ENCODE assay signal across 10 cellular contexts in genomic region chr18:9742588-9743131, GRCh38. TPM values are rescaled to one million over a fixed set of nuclear protein-coding genes. Genes with fewer than 3 reads are reported as not detected.
DNase-seq lines count a peak whose midpoint lies in the region; ATAC-seq, FAIRE-seq and TF ChIP-seq lines count a peak whose summit lies in the region.
"Had no signal": no experiment of that assay in that cellular context is flagged by ENCODE, and none has a peak within 500 bp of the region (broad histone marks: within the 10 kb centered on the region; RNA-seq: fewer than 3 reads in every experiment).

No MANE protein-coding gene starts in this region.

- no peak overlapping the region for H3K4me3 Mint-ChIP-seq in activated naive CD8-positive, alpha-beta T cell treated with anti-CD3 and anti-CD28 coated beads for 36 hours

- H3K4me3 ChIP-seq in epithelial cell of proximal tubule (ENCODE audit: low read depth, low read length) (no peak overlapping the region), vagina (peak overlapping the region; percentile 9 to 11)

- no peak for FAIRE-seq in GM12891 (lab: Jason Lieb, UNC)
- FAIRE-seq: colon had no signal

- TF ChIP-seq CTCF in epithelial cell of proximal tubule (conservative IDR thresholded peaks at IDR 0.05; ENCODE audit: low read depth, low read length) (no peak), vagina (IDR thresholded peaks at IDR 0.05) (no peak)

- no peaks in the 10 kb centered on the region for H3K9me3 ChIP-seq in vagina

- H3K27ac ChIP-seq in vagina: peak overlapping the region; percentile 65

- H3K27ac Mint-ChIP-seq in activated naive CD8-positive, alpha-beta T cell treated with anti-CD3 and anti-CD28 coated beads for 36 hours: no peak overlapping the region

- H3K9me3 Mint-ChIP-seq in activated naive CD8-positive, alpha-beta T cell treated with anti-CD3 and anti-CD28 coated beads for 36 hours: no peaks in the 10 kb centered on the region

- peaks cover 42% of the 10 kb centered on the region for H3K4me1 ChIP-seq in vagina

- no peaks in the 10 kb centered on the region for H3K36me3 Mint-ChIP-seq in activated naive CD8-positive, alpha-beta T cell treated with anti-CD3 and anti-CD28 coated beads for 36 hours

- TF ChIP-seq POLR2A in vagina (IDR thresholded peaks at IDR 0.05): no peak
- no peak for TF ChIP-seq POLR2A in GM12891 (IDR thresholded peaks at IDR 0.05; ENCODE audit: low read depth, low read length)

- ATAC-seq in Right ventricle myocardium inferior: peak; percentile 59

- DNase-seq in Right ventricle myocardium inferior (ENCODE audit: missing footprints): no peak
- no peak for DNase-seq in cardiac septum (ENCODE audit: low spot score)
- DNase-seq in epithelial cell of proximal tubule (ENCODE audit: low read depth): peak; percentile 27
- peak; percentile 72 for DNase-seq in midbrain (lab: John Stamatoyannopoulos, UW)
- no peak for DNase-seq in vagina (ENCODE audit: extremely low spot score in 2 of 2)
- no peak for DNase-seq in activated naive CD8-positive, alpha-beta T cell treated with anti-CD3 and anti-CD28 coated beads for 36 hours
- DNase-seq in 8988T: no peak
- no peak for DNase-seq in GM12891 (ENCODE audit: insufficient read length, low spot score)
- DNase-seq: T-helper 1 cell had no signal

- no peaks in the 10 kb centered on the region for H3K4me1 Mint-ChIP-seq in activated naive CD8-positive, alpha-beta T cell treated with anti-CD3 and anti-CD28 coated beads for 36 hours

- H3K27me3 Mint-ChIP-seq in activated naive CD8-positive, alpha-beta T cell treated with anti-CD3 and anti-CD28 coated beads for 36 hours: peaks cover 28% of the 10 kb centered on the region

- no peaks in the 10 kb centered on the region for H3K27me3 ChIP-seq in vagina

- no peaks in the 10 kb centered on the region for H3K36me3 ChIP-seq in vagina

- intact Hi-C loops in Right ventricle myocardium inferior (cut with DNase I) (no loop called here), cardiac septum (cut with DNase I) (no loop called here), vagina (cut with DNase I) (no loop called here)

TF ChIP-seq in GM12891, 5 proteins besides CTCF, POLR2A, EP300 and RAD21:
- no peak for TF ChIP-seq SPI1 (IDR thresholded peaks at IDR 0.05; ENCODE audit: low read depth, low read length)
- TF ChIP-seq POLR2AphosphoS5 (IDR thresholded peaks at IDR 0.05; ENCODE audit: low read depth, low read length): no peak
- TF ChIP-seq TAF1 (IDR thresholded peaks at IDR 0.05; ENCODE audit: low read depth, low read length): no peak
- no peak for TF ChIP-seq POU2F2 (IDR thresholded peaks at IDR 0.05; ENCODE audit: low read depth, low read length)
- no peak for TF ChIP-seq PAX5 (IDR thresholded peaks at IDR 0.05; ENCODE audit: insufficient read depth, low read length, severe bottlenecking)

RNA-seq across cellular contexts. Expression of gene RAB31, which starts 34.6 kb away (rescaled TPM):
- 11.7 TPM for total RNA-seq in Right ventricle myocardium inferior
- total RNA-seq in cardiac septum: 32.2 TPM
- total RNA-seq in epithelial cell of proximal tubule: 17.7 and 31.2 TPM in 2 replicates
- total RNA-seq in vagina: 26.0 TPM
- under 1 TPM; 0.70 to 0.78 TPM for total RNA-seq in activated naive CD8-positive, alpha-beta T cell treated with anti-CD3 and anti-CD28 coated beads for 36 hours
- 10.6 TPM for polyA plus RNA-seq in GM12891 (2012; ENCODE audit: low read depth, missing spikeins)

Comparison
In these comparisons a context has a peak if more than half of its experiments do, and no peak if none do; other contexts are left out.
1. DNase-seq: peak in epithelial cell of proximal tubule (single experiment) and midbrain (single experiment); none in Right ventricle myocardium inferior (single experiment), cardiac septum (single experiment), vagina (0 of 2), activated naive CD8-positive, alpha-beta T cell treated with anti-CD3 and anti-CD28 coated beads for 36 hours (single experiment), 8988T (single experiment) and GM12891 (single experiment).